Comparison of ENCODE assay signal across 1 cellular context in genomic region chr5:138439537-138440225, GRCh38.
TF ChIP-seq lines count a peak whose summit lies in the region.

No MANE protein-coding gene starts in this region.

TF ChIP-seq in HCT116, 20 proteins besides CTCF, POLR2A, EP300 and RAD21 (continued from another document):
- TF ChIP-seq ZBTB33 (IDR thresholded peaks at IDR 0.05; ENCODE audit: extremely low read depth, insufficient replicate concordance, low read length) (no peak), ZNF274 (IDR thresholded peaks at IDR 0.05; ENCODE audit: low read depth, low read length) (no peak), EZH2phosphoT487 (IDR thresholded peaks at IDR 0.05; ENCODE audit: borderline replicate concordance) (no peak), CBX3 (IDR thresholded peaks at IDR 0.05; ENCODE audit: low read depth) (no peak), ELF1 (IDR thresholded peaks at IDR 0.05; ENCODE audit: borderline replicate concordance, low read depth) (no peak), POLR2AphosphoS5 (IDR thresholded peaks at IDR 0.05; ENCODE audit: low read depth, low read length) (no peak), SRF (IDR thresholded peaks at IDR 0.05; ENCODE audit: low read depth) (no peak), SP1 (IDR thresholded peaks at IDR 0.05; ENCODE audit: low read depth) (no peak), REST (IDR thresholded peaks at IDR 0.05; ENCODE audit: low read depth) (no peak)
